In the genomic region with DNA sequence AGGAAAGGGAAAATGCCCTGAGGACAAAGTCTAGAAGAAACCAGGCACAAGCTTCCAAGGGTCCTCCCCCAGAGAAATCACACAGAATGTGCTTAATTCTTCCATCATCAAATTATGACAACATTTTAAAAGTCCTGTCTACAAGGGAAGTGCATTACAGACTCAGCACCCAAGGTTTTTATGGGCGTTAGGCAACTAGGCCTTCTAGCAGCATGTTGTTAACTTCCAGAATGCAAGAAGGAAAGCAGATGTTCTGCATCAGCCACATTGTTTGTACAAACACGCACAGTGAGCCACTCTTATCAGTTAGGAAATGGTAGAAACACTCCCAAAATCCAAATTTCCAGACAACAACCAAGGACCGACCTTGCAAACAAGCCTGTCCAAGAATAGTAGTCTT, we compare ENCODE assay signal across 1 cellular context.
TF ChIP-seq lines count a peak whose summit lies in the region.

No MANE protein-coding gene starts in this region.

TF ChIP-seq in SK-N-SH treated with all-trans-retinoic acid at 6 μM for 48 hours, 23 proteins besides CTCF, POLR2A, EP300 and RAD21 (continued from another document):
- TF ChIP-seq CSRNP3 (CRISPR knock-in tag; IDR thresholded peaks at IDR 0.05), result no peak
- TF ChIP-seq ZNF70 (CRISPR knock-in tag; IDR thresholded peaks at IDR 0.05), result no peak
- no peak for TF ChIP-seq ESRRG (CRISPR knock-in tag; IDR thresholded peaks at IDR 0.05)
- no peak for TF ChIP-seq POU6F1 (CRISPR knock-in tag; IDR thresholded peaks at IDR 0.05; ENCODE audit: borderline replicate concordance, low read depth)
- no peak for TF ChIP-seq PPARA (CRISPR knock-in tag; IDR thresholded peaks at IDR 0.05; ENCODE audit: borderline replicate concordance)
